Comparison of ENCODE assay signal across 7 cellular contexts in genomic region chr3:115790759-115791158, GRCh38.
DNase-seq lines count a peak whose midpoint lies in the region; ATAC-seq and TF ChIP-seq lines count a peak whose summit lies in the region.

No MANE protein-coding gene starts in this region.

- H3K27me3 ChIP-seq in GM23338 (ENCODE audit: insufficient read depth), result no peaks in the 10 kb centered on the region

- no peak overlapping the region for H3K27ac ChIP-seq in GM23338 (ENCODE audit: low read depth)

- no peak overlapping the region for H3K27ac Mint-ChIP-seq in GM23338
- peak overlapping the region; percentile 30 for H3K27ac Mint-ChIP-seq in activated naive CD8-positive, alpha-beta T cell treated with anti-CD3 and anti-CD28 coated beads for 36 hours

- DNase-seq in GM23338 (ENCODE audit: low spot score) (no peak), myocyte (ENCODE audit: low read depth) (peak; percentile 92), NCI-H526 (lab: John Stamatoyannopoulos, UW) (no peak), DMS79 treated with DMSO at 0.1 percent for 48 hours (lab: John Stamatoyannopoulos, UW) (no peak)
- DNase-seq in activated naive CD8-positive, alpha-beta T cell treated with anti-CD3 and anti-CD28 coated beads for 36 hours, result peak; percentile 67

- H3K9me2 ChIP-seq in GM23338 (ENCODE audit: insufficient read depth), result peaks cover 5% of the 10 kb centered on the region; the same call in 1 of the 2 replicates

- no peaks in the 10 kb centered on the region; the same call in 1 of the 3 replicates for H3K36me3 Mint-ChIP-seq in GM23338 (ENCODE audit: low read depth)
- H3K36me3 Mint-ChIP-seq in activated naive CD8-positive, alpha-beta T cell treated with anti-CD3 and anti-CD28 coated beads for 36 hours, result no peaks in the 10 kb centered on the region

- H3K36me3 ChIP-seq in GM23338 (ENCODE audit: insufficient read depth), result no peaks in the 10 kb centered on the region

- H3K4me3 Mint-ChIP-seq in GM23338, result no peak overlapping the region
- H3K4me3 Mint-ChIP-seq in activated naive CD8-positive, alpha-beta T cell treated with anti-CD3 and anti-CD28 coated beads for 36 hours, result no peak overlapping the region

- peaks cover 15% of the 10 kb centered on the region for H3K4me1 ChIP-seq in GM23338 (ENCODE audit: insufficient read depth)

- H3K79me2 ChIP-seq in GM23338 (replicated peaks; ENCODE audit: insufficient read depth), result no peaks in the 10 kb centered on the region

- no peaks in the 10 kb centered on the region for H3F3A ChIP-seq in GM23338 (replicated peaks; ENCODE audit: low read depth)

- ATAC-seq in GM23338 (no peak), GM18511 (IDR thresholded peaks at IDR 0.05; ENCODE audit: unreplicated experiment) (no peak)

- H3K4me1 Mint-ChIP-seq in GM23338, result peaks cover 17% of the 10 kb centered on the region
- H3K4me1 Mint-ChIP-seq in activated naive CD8-positive, alpha-beta T cell treated with anti-CD3 and anti-CD28 coated beads for 36 hours, result peaks cover 36% of the 10 kb centered on the region

- no peak overlapping the region for H3K4me2 ChIP-seq in GM23338

- H2AFZ ChIP-seq in GM23338, result peak overlapping the region; percentile 14; the same call in 1 of the 2 replicates

- no peak overlapping the region for H3K4me3 ChIP-seq in GM23338

- TF ChIP-seq CTCF in GM23338 (conservative IDR thresholded peaks at IDR 0.05; ENCODE audit: low read depth in 2 of 2), result no peak

- peaks cover 2% of the 10 kb centered on the region for H3K27me3 Mint-ChIP-seq in GM23338 (ENCODE audit: insufficient read depth, low read depth, poor library complexity)
- no peaks in the 10 kb centered on the region for H3K27me3 Mint-ChIP-seq in activated naive CD8-positive, alpha-beta T cell treated with anti-CD3 and anti-CD28 coated beads for 36 hours

- no peaks in the 10 kb centered on the region for H4K20me1 ChIP-seq in GM23338 (replicated peaks; ENCODE audit: insufficient read depth)

- H3K9me3 Mint-ChIP-seq in GM23338, result peaks cover 8% of the 10 kb centered on the region
- H3K9me3 Mint-ChIP-seq in activated naive CD8-positive, alpha-beta T cell treated with anti-CD3 and anti-CD28 coated beads for 36 hours, result no peaks in the 10 kb centered on the region

TF ChIP-seq in GM23338, 12 proteins besides CTCF, POLR2A, EP300 and RAD21 (continues in another document):
- TF ChIP-seq NANOG (IDR thresholded peaks at IDR 0.05; ENCODE audit: borderline replicate concordance), result no peak
- TF ChIP-seq ZNF114 (CRISPR knock-in tag; IDR thresholded peaks at IDR 0.05), result no peak
- TF ChIP-seq ZNF331 (CRISPR knock-in tag; IDR thresholded peaks at IDR 0.05; ENCODE audit: low read depth), result no peak
- TF ChIP-seq CREB1 (CRISPR knock-in tag; IDR thresholded peaks at IDR 0.05; ENCODE audit: low read depth), result no peak
- no peak for TF ChIP-seq ETS1 (IDR thresholded peaks at IDR 0.05)

TF ChIP-seq in PFSK-1, 5 proteins besides CTCF, POLR2A, EP300 and RAD21:
- TF ChIP-seq TAF1 (IDR thresholded peaks at IDR 0.05; ENCODE audit: borderline replicate concordance, insufficient read depth, low read length), result 0 out of 2 replicates have a peak, but pooled peaks have one; percentile 26
- peak; percentile 28; the same call in 1 of the 2 replicates for TF ChIP-seq POLR2AphosphoS5 (IDR thresholded peaks at IDR 0.05; ENCODE audit: low read depth, low read length)
- peak; percentile 86; the same call in 1 of the 2 replicates for TF ChIP-seq SIN3A (IDR thresholded peaks at IDR 0.05; ENCODE audit: borderline replicate concordance, insufficient read depth, low read length)
- TF ChIP-seq REST (IDR thresholded peaks at IDR 0.05; ENCODE audit: insufficient read depth in 1 of 2, low read depth in 2 of 2, low read length in 2 of 2), result no peak
- peak; percentile 52 for TF ChIP-seq FOXP2 (optimal IDR thresholded peaks at IDR 0.05; ENCODE audit: borderline replicate concordance, extremely low read depth, extremely low read length, insufficient read depth)

Comparison
In these comparisons a context has a peak if more than half of its experiments do, and no peak if none do; other contexts are left out.
1. DNase-seq: peak in activated naive CD8-positive, alpha-beta T cell treated with anti-CD3 and anti-CD28 coated beads for 36 hours (single experiment) and myocyte (single experiment); none in GM23338 (single experiment), NCI-H526 (0 of 2) and DMS79 treated with DMSO at 0.1 percent for 48 hours (single experiment).